Comparison of ENCODE assay signal across 9 cellular contexts in genomic region chr6:144151010-144151727, GRCh38. TPM values are rescaled to one million over a fixed set of nuclear protein-coding genes. Genes with fewer than 3 reads are reported as not detected.
A peak's percentile ranks its signal among the peaks of the same experiment; 100 is the strongest.
DNase-seq lines count a peak whose midpoint lies in the region; ATAC-seq and TF ChIP-seq lines count a peak whose summit lies in the region.
"Had no signal": no experiment of that assay in that cellular context is flagged by ENCODE, and none has a peak within 500 bp of the region (broad histone marks: within the 10 kb centered on the region; RNA-seq: fewer than 3 reads in every experiment).

No MANE protein-coding gene starts in this region.

- H2AFZ ChIP-seq in SU-DHL-6 (ENCODE audit: low read depth, low read length, severe bottlenecking): peak overlapping the region; percentile 96

- H3K4me3 ChIP-seq in SU-DHL-6 (ENCODE audit: insufficient read depth, low read length, poor library complexity, severe bottlenecking) (peak overlapping the region; percentile 76), adrenal gland (peak overlapping the region in 3 of 4 donors; percentile 25 to 74 (median 49)), kidney epithelial cell (ENCODE audit: low read depth, low read length) (peak overlapping the region; percentile 67)

- TF ChIP-seq CTCF in SU-DHL-6 (IDR thresholded peaks at IDR 0.05; ENCODE audit: insufficient read depth, low read length, poor library complexity, severe bottlenecking): no peak
- no peak for TF ChIP-seq CTCF in adrenal gland (IDR thresholded peaks at IDR 0.05)
- no peak for TF ChIP-seq CTCF in kidney epithelial cell (IDR thresholded peaks at IDR 0.05; ENCODE audit: insufficient read depth, low read length, poor library complexity, severe bottlenecking)

- no peaks in the 10 kb centered on the region for H3K9me3 ChIP-seq in SU-DHL-6 (ENCODE audit: insufficient read depth, low read length)
- H3K9me3 ChIP-seq in adrenal gland (replicated peaks in 1 of 3): no peaks in the 10 kb centered on the region

- H3K4me1 ChIP-seq in adrenal gland (replicated peaks in 1 of 2): peaks cover 0 to 2% of the 10 kb centered on the region in 2 donors

- peak; percentile 67 to 71 for TF ChIP-seq POLR2A in adrenal gland (IDR thresholded peaks at IDR 0.05)

- peak overlapping the region; percentile 60 for H3K9ac ChIP-seq in SU-DHL-6 (ENCODE audit: low read length)

- no peaks in the 10 kb centered on the region for H3K27me3 ChIP-seq in SU-DHL-6 (ENCODE audit: low read length)
- H3K27me3 ChIP-seq in adrenal gland: no peaks in the 10 kb centered on the region
- peaks cover 7% of the 10 kb centered on the region for H3K27me3 ChIP-seq in kidney epithelial cell (ENCODE audit: control insufficient read depth, insufficient read depth, low read length)

- peak; percentile 68 for ATAC-seq in HG03175 (IDR thresholded peaks at IDR 0.05; ENCODE audit: unreplicated experiment)

- H3K27ac ChIP-seq in SU-DHL-6 (ENCODE audit: low read depth, low read length) (no peak overlapping the region), adrenal gland (peak overlapping the region in 4 of 5 donors; percentile 67 to 89 (median 78))
- H3K27ac ChIP-seq: 22Rv1 had no signal

- no peaks in the 10 kb centered on the region for H3K79me2 ChIP-seq in SU-DHL-6 (ENCODE audit: insufficient read depth, low read length)

- H3K4me2 ChIP-seq in SU-DHL-6 (ENCODE audit: low read depth, low read length, poor library complexity, severe bottlenecking): peak overlapping the region; percentile 84

- 8 to 12% (median 10%) methylated on average over 15 of the region's 15 CpGs for WGBS in adrenal gland, 4 donors

- H4K20me1 ChIP-seq in SU-DHL-6 (ENCODE audit: low read depth, low read length): no peaks in the 10 kb centered on the region

- no peaks in the 10 kb centered on the region for H3F3A ChIP-seq in SU-DHL-6 (ENCODE audit: insufficient read depth)

- H3K9me2 ChIP-seq in SU-DHL-6 (replicated peaks; ENCODE audit: insufficient read depth, low read length): no peaks in the 10 kb centered on the region

- no peaks in the 10 kb centered on the region for H3K36me3 ChIP-seq in SU-DHL-6 (ENCODE audit: low read length)
- no peaks in the 10 kb centered on the region for H3K36me3 ChIP-seq in adrenal gland (replicated peaks in 1 of 2)
- H3K36me3 ChIP-seq in kidney epithelial cell (ENCODE audit: control insufficient read depth, insufficient read depth, low read length): no peaks in the 10 kb centered on the region

- DNase-seq in DMS 273 (lab: John Stamatoyannopoulos, UW; ENCODE audit: unreplicated experiment): peak; percentile 27
- DNase-seq in DMS 273 treated with DMSO at 0.1 percent for 48 hours (lab: John Stamatoyannopoulos, UW): no peak
- DNase-seq in adrenal gland: peak; percentile 24 to 77 (median 63)
- no peak for DNase-seq in kidney epithelial cell (ENCODE audit: low read depth)
- DNase-seq in stimulated activated CD4-positive, alpha-beta T cell treated with anti-CD3 and anti-CD28 coated beads, Interleukin-2, amount 100 ng/mL, for 24 hours: peak; percentile 54 to 64
- no peak for DNase-seq in NCI-H345 treated with DMSO at 0.1 percent for 48 hours (lab: John Stamatoyannopoulos, UW; ENCODE audit: unreplicated experiment)

- intact Hi-C loops in adrenal gland (cut with DNase I): loop anchor here in 1 of 2 donors (10.0 kb wide), 1 partner anchor 64 kb away; no protein-coding TSS in a partner anchor

RNA-seq across cellular contexts. Expression of gene STX11, which starts 0.9 kb away (rescaled TPM):
- total RNA-seq in adrenal gland: 10 to 100 TPM in 5 of 8 donors, 1 to 10 TPM in 3; 4.0 to 22.2 (median 13.8) TPM
- polyA plus RNA-seq in adrenal gland: 1 to 10 TPM; 2.7 to 4.8 (median 4.6) TPM
- total RNA-seq in kidney epithelial cell: 4.1 and 4.3 TPM in 2 replicates

RNA-seq across cellular contexts. Expression of gene SF3B5, which starts 55.8 kb away (rescaled TPM):
- 100 to 1,000 TPM; 109 to 323 (median 179) TPM for total RNA-seq in adrenal gland
- polyA plus RNA-seq in adrenal gland: 100 to 1,000 TPM; 118 to 182 (median 140) TPM
- 157 and 158 TPM in 2 replicates for total RNA-seq in kidney epithelial cell

Comparison
In these comparisons a context has a peak if more than half of its experiments do, and no peak if none do; other contexts are left out.
1. DNase-seq: peak in DMS 273 (single experiment), adrenal gland (7 of 7) and stimulated activated CD4-positive, alpha-beta T cell treated with anti-CD3 and anti-CD28 coated beads, Interleukin-2, amount 100 ng/mL, for 24 hours (2 of 2); none in DMS 273 treated with DMSO at 0.1 percent for 48 hours (single experiment), kidney epithelial cell (single experiment) and NCI-H345 treated with DMSO at 0.1 percent for 48 hours (single experiment).
2. Peak in every context shown above with its lines, with median percentiles within 50 percentile points of each other: H3K4me3 ChIP-seq.